In the genomic region with DNA sequence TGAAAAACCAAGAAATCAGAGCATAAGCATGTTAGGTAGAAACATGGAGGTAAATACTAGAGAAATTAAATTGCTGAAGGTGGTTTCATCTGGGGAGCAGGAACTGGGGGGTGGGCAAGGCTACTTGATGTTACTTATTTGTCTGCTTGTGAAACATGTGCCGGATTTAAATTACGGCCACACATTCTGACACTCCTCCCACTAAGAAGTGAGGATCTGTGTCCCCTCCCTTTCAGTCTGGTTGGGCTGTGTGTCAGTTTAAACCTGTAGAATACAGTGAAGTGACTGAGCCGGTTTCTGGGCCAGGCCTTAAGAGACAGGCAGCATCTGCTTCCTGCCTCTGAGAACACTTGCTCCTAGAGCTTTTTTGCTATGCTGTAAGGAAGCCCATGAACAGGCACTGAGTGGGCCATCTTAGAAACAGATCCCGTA, we compare ENCODE assay signal across 1 cellular context.
TF ChIP-seq lines count a peak whose summit lies in the region.

No MANE protein-coding gene starts in this region.

TF ChIP-seq in K562, 482 proteins besides CTCF, POLR2A, EP300 and RAD21 (continued from another document and continues in another):
- peak; percentile 19; the same call in 1 of the 2 replicates for TF ChIP-seq SOX6 (IDR thresholded peaks at IDR 0.05)
- TF ChIP-seq EP400 (IDR thresholded peaks at IDR 0.05), result peak; percentile 51
- TF ChIP-seq, protein P1, sequence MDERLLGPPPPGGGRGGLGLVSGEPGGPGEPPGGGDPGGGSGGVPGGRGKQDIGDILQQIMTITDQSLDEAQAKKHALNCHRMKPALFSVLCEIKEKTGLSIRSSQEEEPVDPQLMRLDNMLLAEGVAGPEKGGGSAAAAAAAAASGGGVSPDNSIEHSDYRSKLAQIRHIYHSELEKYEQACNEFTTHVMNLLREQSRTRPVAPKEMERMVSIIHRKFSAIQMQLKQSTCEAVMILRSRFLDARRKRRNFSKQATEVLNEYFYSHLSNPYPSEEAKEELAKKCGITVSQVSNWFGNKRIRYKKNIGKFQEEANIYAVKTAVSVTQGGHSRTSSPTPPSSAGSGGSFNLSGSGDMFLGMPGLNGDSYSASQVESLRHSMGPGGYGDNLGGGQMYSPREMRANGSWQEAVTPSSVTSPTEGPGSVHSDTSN (CRISPR knock-in tag; IDR thresholded peaks at IDR 0.05; ENCODE audit: low read depth), result no peak
- TF ChIP-seq, protein P1 (tag; conservative IDR thresholded peaks at IDR 0.05; ENCODE audit: low read depth), result peak; percentile 22; the same call in 1 of the 2 replicates
- peak; percentile 9; the same call in 1 of the 2 replicates for TF ChIP-seq DMBX1 (CRISPR knock-in tag; IDR thresholded peaks at IDR 0.05; ENCODE audit: borderline replicate concordance)
- TF ChIP-seq POLR2G (IDR thresholded peaks at IDR 0.05; ENCODE audit: low read depth, low read length), result peak; percentile 20; the same call in 1 of the 2 replicates
- no peak for TF ChIP-seq HDAC8 (tag; IDR thresholded peaks at IDR 0.05)
- TF ChIP-seq MAFG (tag; conservative IDR thresholded peaks at IDR 0.05), result no peak
- TF ChIP-seq YY1 (IDR thresholded peaks at IDR 0.05; ENCODE audit: borderline replicate concordance in 1 of 3, control insufficient read depth in 1 of 3, extremely low read depth in 1 of 3, insufficient read depth in 3 of 3, insufficient read length in 1 of 3, insufficient replicate concordance in 2 of 3, low read depth in 1 of 3, low read length in 2 of 3), result peak in 1 of 3 experiments; percentile 54
- no peak for TF ChIP-seq RAD51 (IDR thresholded peaks at IDR 0.05; ENCODE audit: borderline replicate concordance, low read depth)
- TF ChIP-seq XRCC3 (IDR thresholded peaks at IDR 0.05), result no peak
- TF ChIP-seq, protein P2, sequence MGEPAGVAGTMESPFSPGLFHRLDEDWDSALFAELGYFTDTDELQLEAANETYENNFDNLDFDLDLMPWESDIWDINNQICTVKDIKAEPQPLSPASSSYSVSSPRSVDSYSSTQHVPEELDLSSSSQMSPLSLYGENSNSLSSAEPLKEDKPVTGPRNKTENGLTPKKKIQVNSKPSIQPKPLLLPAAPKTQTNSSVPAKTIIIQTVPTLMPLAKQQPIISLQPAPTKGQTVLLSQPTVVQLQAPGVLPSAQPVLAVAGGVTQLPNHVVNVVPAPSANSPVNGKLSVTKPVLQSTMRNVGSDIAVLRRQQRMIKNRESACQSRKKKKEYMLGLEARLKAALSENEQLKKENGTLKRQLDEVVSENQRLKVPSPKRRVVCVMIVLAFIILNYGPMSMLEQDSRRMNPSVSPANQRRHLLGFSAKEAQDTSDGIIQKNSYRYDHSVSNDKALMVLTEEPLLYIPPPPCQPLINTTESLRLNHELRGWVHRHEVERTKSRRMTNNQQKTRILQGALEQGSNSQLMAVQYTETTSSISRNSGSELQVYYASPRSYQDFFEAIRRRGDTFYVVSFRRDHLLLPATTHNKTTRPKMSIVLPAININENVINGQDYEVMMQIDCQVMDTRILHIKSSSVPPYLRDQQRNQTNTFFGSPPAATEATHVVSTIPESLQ (CRISPR knock-in tag; IDR thresholded peaks at IDR 0.05), result no peak
- TF ChIP-seq HDAC1 (IDR thresholded peaks at IDR 0.05), result no peak
- peak; percentile 47; the same call in 1 of the 2 replicates for TF ChIP-seq MXI1 (IDR thresholded peaks at IDR 0.05; ENCODE audit: low read depth, low read length)
- no peak for TF ChIP-seq PRPF4 (IDR thresholded peaks at IDR 0.05; ENCODE audit: insufficient read depth, low read depth, low read length, poor library complexity, severe bottlenecking)
- TF ChIP-seq, protein P3, sequence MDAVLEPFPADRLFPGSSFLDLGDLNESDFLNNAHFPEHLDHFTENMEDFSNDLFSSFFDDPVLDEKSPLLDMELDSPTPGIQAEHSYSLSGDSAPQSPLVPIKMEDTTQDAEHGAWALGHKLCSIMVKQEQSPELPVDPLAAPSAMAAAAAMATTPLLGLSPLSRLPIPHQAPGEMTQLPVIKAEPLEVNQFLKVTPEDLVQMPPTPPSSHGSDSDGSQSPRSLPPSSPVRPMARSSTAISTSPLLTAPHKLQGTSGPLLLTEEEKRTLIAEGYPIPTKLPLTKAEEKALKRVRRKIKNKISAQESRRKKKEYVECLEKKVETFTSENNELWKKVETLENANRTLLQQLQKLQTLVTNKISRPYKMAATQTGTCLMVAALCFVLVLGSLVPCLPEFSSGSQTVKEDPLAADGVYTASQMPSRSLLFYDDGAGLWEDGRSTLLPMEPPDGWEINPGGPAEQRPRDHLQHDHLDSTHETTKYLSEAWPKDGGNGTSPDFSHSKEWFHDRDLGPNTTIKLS (IDR thresholded peaks at IDR 0.05; ENCODE audit: borderline replicate concordance, low read depth), result no peak
- TF ChIP-seq MEF2A (IDR thresholded peaks at IDR 0.05; ENCODE audit: control insufficient read depth, low read depth, low read length), result no peak
- TF ChIP-seq ZNF445 (CRISPR knock-in tag; IDR thresholded peaks at IDR 0.05; ENCODE audit: low read depth), result no peak
- no peak for TF ChIP-seq ZC3H8 (IDR thresholded peaks at IDR 0.05)
- no peak for TF ChIP-seq TCF7L2 (IDR thresholded peaks at IDR 0.05; ENCODE audit: low read depth, low read length)
- no peak for TF ChIP-seq ZNF282 (CRISPR knock-in tag; IDR thresholded peaks at IDR 0.05)
- 0 out of 4 replicates have a peak, but pooled peaks of 1 of the 2 experiments have one; percentile 10 for TF ChIP-seq RCOR1 (IDR thresholded peaks at IDR 0.05; ENCODE audit: borderline replicate concordance in 1 of 2, low read depth in 2 of 2, low read length in 2 of 2)
- no peak for TF ChIP-seq ZNF584 (CRISPR knock-in tag; IDR thresholded peaks at IDR 0.05; ENCODE audit: low read depth)
- no peak for TF ChIP-seq KDM5B (IDR thresholded peaks at IDR 0.05; ENCODE audit: insufficient replicate concordance, low read depth, low read length)
- no peak for TF ChIP-seq KLF16 (IDR thresholded peaks at IDR 0.05)
- no peak for TF ChIP-seq ARID1B (IDR thresholded peaks at IDR 0.05)
- TF ChIP-seq SIN3B (IDR thresholded peaks at IDR 0.05; ENCODE audit: low read depth), result no peak
- TF ChIP-seq L3MBTL2 (IDR thresholded peaks at IDR 0.05), result 0 out of 2 replicates have a peak, but pooled peaks have one; percentile 27
- TF ChIP-seq PCBP2 (IDR thresholded peaks at IDR 0.05; ENCODE audit: low read depth, low read length, poor library complexity, severe bottlenecking), result no peak
- TF ChIP-seq PHF8 (IDR thresholded peaks at IDR 0.05; ENCODE audit: borderline replicate concordance, low read length), result peak; percentile 18; the same call in 1 of the 2 replicates
- TF ChIP-seq, protein P4, sequence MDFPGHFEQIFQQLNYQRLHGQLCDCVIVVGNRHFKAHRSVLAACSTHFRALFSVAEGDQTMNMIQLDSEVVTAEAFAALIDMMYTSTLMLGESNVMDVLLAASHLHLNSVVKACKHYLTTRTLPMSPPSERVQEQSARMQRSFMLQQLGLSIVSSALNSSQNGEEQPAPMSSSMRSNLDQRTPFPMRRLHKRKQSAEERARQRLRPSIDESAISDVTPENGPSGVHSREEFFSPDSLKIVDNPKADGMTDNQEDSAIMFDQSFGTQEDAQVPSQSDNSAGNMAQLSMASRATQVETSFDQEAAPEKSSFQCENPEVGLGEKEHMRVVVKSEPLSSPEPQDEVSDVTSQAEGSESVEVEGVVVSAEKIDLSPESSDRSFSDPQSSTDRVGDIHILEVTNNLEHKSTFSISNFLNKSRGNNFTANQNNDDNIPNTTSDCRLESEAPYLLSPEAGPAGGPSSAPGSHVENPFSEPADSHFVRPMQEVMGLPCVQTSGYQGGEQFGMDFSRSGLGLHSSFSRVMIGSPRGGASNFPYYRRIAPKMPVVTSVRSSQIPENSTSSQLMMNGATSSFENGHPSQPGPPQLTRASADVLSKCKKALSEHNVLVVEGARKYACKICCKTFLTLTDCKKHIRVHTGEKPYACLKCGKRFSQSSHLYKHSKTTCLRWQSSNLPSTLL (IDR thresholded peaks at IDR 0.05), result no peak
- no peak for TF ChIP-seq NCOA6 (IDR thresholded peaks at IDR 0.05)
- TF ChIP-seq, protein P5, sequence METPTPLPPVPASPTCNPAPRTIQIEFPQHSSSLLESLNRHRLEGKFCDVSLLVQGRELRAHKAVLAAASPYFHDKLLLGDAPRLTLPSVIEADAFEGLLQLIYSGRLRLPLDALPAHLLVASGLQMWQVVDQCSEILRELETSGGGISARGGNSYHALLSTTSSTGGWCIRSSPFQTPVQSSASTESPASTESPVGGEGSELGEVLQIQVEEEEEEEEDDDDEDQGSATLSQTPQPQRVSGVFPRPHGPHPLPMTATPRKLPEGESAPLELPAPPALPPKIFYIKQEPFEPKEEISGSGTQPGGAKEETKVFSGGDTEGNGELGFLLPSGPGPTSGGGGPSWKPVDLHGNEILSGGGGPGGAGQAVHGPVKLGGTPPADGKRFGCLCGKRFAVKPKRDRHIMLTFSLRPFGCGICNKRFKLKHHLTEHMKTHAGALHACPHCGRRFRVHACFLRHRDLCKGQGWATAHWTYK (CRISPR knock-in tag; IDR thresholded peaks at IDR 0.05), result 0 out of 2 replicates have a peak, but pooled peaks have one; percentile 48
- TF ChIP-seq FOSL1 (tag; conservative IDR thresholded peaks at IDR 0.05), result no peak
- peak; percentile 63 for TF ChIP-seq POLR2AphosphoS5 (IDR thresholded peaks at IDR 0.05; ENCODE audit: control insufficient read depth, insufficient read depth, low read depth, low read length)
- TF ChIP-seq ZNF224 (CRISPR knock-in tag; IDR thresholded peaks at IDR 0.05), result no peak
- TF ChIP-seq, protein P6, sequence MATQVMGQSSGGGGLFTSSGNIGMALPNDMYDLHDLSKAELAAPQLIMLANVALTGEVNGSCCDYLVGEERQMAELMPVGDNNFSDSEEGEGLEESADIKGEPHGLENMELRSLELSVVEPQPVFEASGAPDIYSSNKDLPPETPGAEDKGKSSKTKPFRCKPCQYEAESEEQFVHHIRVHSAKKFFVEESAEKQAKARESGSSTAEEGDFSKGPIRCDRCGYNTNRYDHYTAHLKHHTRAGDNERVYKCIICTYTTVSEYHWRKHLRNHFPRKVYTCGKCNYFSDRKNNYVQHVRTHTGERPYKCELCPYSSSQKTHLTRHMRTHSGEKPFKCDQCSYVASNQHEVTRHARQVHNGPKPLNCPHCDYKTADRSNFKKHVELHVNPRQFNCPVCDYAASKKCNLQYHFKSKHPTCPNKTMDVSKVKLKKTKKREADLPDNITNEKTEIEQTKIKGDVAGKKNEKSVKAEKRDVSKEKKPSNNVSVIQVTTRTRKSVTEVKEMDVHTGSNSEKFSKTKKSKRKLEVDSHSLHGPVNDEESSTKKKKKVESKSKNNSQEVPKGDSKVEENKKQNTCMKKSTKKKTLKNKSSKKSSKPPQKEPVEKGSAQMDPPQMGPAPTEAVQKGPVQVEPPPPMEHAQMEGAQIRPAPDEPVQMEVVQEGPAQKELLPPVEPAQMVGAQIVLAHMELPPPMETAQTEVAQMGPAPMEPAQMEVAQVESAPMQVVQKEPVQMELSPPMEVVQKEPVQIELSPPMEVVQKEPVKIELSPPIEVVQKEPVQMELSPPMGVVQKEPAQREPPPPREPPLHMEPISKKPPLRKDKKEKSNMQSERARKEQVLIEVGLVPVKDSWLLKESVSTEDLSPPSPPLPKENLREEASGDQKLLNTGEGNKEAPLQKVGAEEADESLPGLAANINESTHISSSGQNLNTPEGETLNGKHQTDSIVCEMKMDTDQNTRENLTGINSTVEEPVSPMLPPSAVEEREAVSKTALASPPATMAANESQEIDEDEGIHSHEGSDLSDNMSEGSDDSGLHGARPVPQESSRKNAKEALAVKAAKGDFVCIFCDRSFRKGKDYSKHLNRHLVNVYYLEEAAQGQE (CRISPR knock-in tag; IDR thresholded peaks at IDR 0.05; ENCODE audit: low read depth), result no peak
- TF ChIP-seq RBM15 (IDR thresholded peaks at IDR 0.05; ENCODE audit: insufficient read depth, low read length), result no peak
- TF ChIP-seq ZNF174 (CRISPR knock-in tag; IDR thresholded peaks at IDR 0.05), result no peak
- TF ChIP-seq, protein P7, sequence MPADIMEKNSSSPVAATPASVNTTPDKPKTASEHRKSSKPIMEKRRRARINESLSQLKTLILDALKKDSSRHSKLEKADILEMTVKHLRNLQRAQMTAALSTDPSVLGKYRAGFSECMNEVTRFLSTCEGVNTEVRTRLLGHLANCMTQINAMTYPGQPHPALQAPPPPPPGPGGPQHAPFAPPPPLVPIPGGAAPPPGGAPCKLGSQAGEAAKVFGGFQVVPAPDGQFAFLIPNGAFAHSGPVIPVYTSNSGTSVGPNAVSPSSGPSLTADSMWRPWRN (IDR thresholded peaks at IDR 0.05; ENCODE audit: low read depth), result no peak
- TF ChIP-seq, protein P8, sequence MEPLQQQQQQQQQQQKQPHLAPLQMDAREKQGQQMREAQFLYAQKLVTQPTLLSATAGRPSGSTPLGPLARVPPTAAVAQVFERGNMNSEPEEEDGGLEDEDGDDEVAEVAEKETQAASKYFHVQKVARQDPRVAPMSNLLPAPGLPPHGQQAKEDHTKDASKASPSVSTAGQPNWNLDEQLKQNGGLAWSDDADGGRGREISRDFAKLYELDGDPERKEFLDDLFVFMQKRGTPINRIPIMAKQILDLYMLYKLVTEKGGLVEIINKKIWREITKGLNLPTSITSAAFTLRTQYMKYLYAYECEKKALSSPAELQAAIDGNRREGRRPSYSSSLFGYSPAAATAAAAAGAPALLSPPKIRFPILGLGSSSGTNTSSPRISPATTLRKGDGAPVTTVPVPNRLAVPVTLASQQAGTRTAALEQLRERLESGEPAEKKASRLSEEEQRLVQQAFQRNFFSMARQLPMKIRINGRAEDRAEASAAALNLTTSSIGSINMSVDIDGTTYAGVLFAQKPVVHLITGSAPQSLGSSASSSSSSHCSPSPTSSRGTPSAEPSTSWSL (CRISPR knock-in tag; IDR thresholded peaks at IDR 0.05; ENCODE audit: borderline replicate concordance), result no peak
- no peak for TF ChIP-seq TAF1 (IDR thresholded peaks at IDR 0.05; ENCODE audit: control insufficient read depth, extremely low read depth, insufficient read depth, low read length, severe bottlenecking)
- no peak for TF ChIP-seq ZSCAN32 (CRISPR knock-in tag; IDR thresholded peaks at IDR 0.05)
- no peak for TF ChIP-seq CREBBP (IDR thresholded peaks at IDR 0.05; ENCODE audit: low read depth, low read length)
- no peak for TF ChIP-seq ZNF583 (CRISPR knock-in tag; IDR thresholded peaks at IDR 0.05)
- TF ChIP-seq CREM (IDR thresholded peaks at IDR 0.05; ENCODE audit: low read depth), result 0 out of 2 replicates have a peak, but pooled peaks have one; percentile 5
- TF ChIP-seq, protein P9, sequence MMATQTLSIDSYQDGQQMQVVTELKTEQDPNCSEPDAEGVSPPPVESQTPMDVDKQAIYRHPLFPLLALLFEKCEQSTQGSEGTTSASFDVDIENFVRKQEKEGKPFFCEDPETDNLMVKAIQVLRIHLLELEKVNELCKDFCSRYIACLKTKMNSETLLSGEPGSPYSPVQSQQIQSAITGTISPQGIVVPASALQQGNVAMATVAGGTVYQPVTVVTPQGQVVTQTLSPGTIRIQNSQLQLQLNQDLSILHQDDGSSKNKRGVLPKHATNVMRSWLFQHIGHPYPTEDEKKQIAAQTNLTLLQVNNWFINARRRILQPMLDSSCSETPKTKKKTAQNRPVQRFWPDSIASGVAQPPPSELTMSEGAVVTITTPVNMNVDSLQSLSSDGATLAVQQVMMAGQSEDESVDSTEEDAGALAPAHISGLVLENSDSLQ (IDR thresholded peaks at IDR 0.05), result peak; percentile 70
- TF ChIP-seq YBX1 (IDR thresholded peaks at IDR 0.05), result no peak
- no peak for TF ChIP-seq NFIX (CRISPR knock-in tag; IDR thresholded peaks at IDR 0.05; ENCODE audit: low read depth)
